Comparison of ENCODE assay signal across 3 cellular contexts in the genomic region with DNA sequence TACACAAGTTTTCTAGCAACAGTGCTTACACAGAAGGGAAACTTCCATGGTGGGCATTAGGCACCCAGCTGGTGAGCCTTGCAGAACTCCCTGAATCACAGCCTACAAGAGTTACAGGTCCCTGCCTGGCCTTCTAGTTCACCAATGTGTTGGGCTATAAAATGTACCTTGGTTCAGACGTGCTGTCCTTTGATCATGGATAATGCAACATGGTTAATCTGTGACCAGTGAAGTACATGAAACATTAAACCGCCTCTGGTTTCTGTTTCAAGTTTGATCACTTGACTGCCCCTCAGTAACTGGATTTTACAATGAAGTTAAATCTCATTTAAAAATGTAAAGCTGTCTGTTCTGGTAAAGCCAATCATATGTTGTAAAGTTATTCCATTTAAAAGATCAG.
TF ChIP-seq lines count a peak whose summit lies in the region.

No MANE protein-coding gene starts in this region.

TF ChIP-seq in SK-N-SH, 30 proteins besides CTCF, POLR2A, EP300 and RAD21 (continues in another document):
- TF ChIP-seq ELF1 (IDR thresholded peaks at IDR 0.05), result no peak
- no peak for TF ChIP-seq SMC3 (IDR thresholded peaks at IDR 0.05; ENCODE audit: low read depth, low read length)
- no peak for TF ChIP-seq GABPA (IDR thresholded peaks at IDR 0.05; ENCODE audit: low read depth)
- TF ChIP-seq, protein P1, sequence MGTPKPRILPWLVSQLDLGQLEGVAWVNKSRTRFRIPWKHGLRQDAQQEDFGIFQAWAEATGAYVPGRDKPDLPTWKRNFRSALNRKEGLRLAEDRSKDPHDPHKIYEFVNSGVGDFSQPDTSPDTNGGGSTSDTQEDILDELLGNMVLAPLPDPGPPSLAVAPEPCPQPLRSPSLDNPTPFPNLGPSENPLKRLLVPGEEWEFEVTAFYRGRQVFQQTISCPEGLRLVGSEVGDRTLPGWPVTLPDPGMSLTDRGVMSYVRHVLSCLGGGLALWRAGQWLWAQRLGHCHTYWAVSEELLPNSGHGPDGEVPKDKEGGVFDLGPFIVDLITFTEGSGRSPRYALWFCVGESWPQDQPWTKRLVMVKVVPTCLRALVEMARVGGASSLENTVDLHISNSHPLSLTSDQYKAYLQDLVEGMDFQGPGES (IDR thresholded peaks at IDR 0.05; ENCODE audit: low read depth, low read length), result no peak
- TF ChIP-seq FOXJ3 (CRISPR knock-in tag; IDR thresholded peaks at IDR 0.05), result no peak
- TF ChIP-seq, protein P2, sequence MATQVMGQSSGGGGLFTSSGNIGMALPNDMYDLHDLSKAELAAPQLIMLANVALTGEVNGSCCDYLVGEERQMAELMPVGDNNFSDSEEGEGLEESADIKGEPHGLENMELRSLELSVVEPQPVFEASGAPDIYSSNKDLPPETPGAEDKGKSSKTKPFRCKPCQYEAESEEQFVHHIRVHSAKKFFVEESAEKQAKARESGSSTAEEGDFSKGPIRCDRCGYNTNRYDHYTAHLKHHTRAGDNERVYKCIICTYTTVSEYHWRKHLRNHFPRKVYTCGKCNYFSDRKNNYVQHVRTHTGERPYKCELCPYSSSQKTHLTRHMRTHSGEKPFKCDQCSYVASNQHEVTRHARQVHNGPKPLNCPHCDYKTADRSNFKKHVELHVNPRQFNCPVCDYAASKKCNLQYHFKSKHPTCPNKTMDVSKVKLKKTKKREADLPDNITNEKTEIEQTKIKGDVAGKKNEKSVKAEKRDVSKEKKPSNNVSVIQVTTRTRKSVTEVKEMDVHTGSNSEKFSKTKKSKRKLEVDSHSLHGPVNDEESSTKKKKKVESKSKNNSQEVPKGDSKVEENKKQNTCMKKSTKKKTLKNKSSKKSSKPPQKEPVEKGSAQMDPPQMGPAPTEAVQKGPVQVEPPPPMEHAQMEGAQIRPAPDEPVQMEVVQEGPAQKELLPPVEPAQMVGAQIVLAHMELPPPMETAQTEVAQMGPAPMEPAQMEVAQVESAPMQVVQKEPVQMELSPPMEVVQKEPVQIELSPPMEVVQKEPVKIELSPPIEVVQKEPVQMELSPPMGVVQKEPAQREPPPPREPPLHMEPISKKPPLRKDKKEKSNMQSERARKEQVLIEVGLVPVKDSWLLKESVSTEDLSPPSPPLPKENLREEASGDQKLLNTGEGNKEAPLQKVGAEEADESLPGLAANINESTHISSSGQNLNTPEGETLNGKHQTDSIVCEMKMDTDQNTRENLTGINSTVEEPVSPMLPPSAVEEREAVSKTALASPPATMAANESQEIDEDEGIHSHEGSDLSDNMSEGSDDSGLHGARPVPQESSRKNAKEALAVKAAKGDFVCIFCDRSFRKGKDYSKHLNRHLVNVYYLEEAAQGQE (IDR thresholded peaks at IDR 0.05; ENCODE audit: low read depth, low read length), result no peak
- TF ChIP-seq MXI1 (IDR thresholded peaks at IDR 0.05; ENCODE audit: low read depth, low read length), result no peak
- TF ChIP-seq, protein P3, sequence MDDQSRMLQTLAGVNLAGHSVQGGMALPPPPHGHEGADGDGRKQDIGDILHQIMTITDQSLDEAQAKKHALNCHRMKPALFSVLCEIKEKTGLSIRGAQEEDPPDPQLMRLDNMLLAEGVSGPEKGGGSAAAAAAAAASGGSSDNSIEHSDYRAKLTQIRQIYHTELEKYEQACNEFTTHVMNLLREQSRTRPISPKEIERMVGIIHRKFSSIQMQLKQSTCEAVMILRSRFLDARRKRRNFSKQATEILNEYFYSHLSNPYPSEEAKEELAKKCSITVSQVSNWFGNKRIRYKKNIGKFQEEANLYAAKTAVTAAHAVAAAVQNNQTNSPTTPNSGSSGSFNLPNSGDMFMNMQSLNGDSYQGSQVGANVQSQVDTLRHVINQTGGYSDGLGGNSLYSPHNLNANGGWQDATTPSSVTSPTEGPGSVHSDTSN (IDR thresholded peaks at IDR 0.05), result no peak
- no peak for TF ChIP-seq TCF12 (IDR thresholded peaks at IDR 0.05)
- no peak for TF ChIP-seq FOSL2 (IDR thresholded peaks at IDR 0.05; ENCODE audit: borderline replicate concordance, low read depth)
- TF ChIP-seq, protein P4, sequence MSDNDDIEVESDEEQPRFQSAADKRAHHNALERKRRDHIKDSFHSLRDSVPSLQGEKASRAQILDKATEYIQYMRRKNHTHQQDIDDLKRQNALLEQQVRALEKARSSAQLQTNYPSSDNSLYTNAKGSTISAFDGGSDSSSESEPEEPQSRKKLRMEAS (IDR thresholded peaks at IDR 0.05; ENCODE audit: low read depth), result no peak

TF ChIP-seq in SK-N-SH treated with all-trans-retinoic acid at 6 μM for 48 hours, 23 proteins besides CTCF, POLR2A, EP300 and RAD21 (continues in another document):
- TF ChIP-seq ARNTL (CRISPR knock-in tag; IDR thresholded peaks at IDR 0.05; ENCODE audit: borderline replicate concordance, low read depth) (no peak), ZC3H10 (CRISPR knock-in tag; IDR thresholded peaks at IDR 0.05) (no peak), PPARA (CRISPR knock-in tag; IDR thresholded peaks at IDR 0.05; ENCODE audit: borderline replicate concordance) (no peak), ZFP30 (CRISPR knock-in tag; IDR thresholded peaks at IDR 0.05) (no peak), ZNF8 (CRISPR knock-in tag; IDR thresholded peaks at IDR 0.05) (no peak), ISL1 (CRISPR knock-in tag; IDR thresholded peaks at IDR 0.05) (no peak), ZNF70 (CRISPR knock-in tag; IDR thresholded peaks at IDR 0.05) (no peak), TOX (CRISPR knock-in tag; IDR thresholded peaks at IDR 0.05; ENCODE audit: borderline replicate concordance) (no peak), RARB (CRISPR knock-in tag; IDR thresholded peaks at IDR 0.05) (no peak), TCF4 (CRISPR knock-in tag; IDR thresholded peaks at IDR 0.05; ENCODE audit: borderline replicate concordance) (no peak), ZNF565 (CRISPR knock-in tag; conservative IDR thresholded peaks at IDR 0.05; ENCODE audit: low read depth) (no peak), CSDC2 (CRISPR knock-in tag; IDR thresholded peaks at IDR 0.05) (no peak), ESRRG (CRISPR knock-in tag; IDR thresholded peaks at IDR 0.05) (no peak), SNAI2 (CRISPR knock-in tag; IDR thresholded peaks at IDR 0.05) (no peak), BACH2 (CRISPR knock-in tag; IDR thresholded peaks at IDR 0.05; ENCODE audit: borderline replicate concordance) (no peak)
- TF ChIP-seq, protein P5, sequence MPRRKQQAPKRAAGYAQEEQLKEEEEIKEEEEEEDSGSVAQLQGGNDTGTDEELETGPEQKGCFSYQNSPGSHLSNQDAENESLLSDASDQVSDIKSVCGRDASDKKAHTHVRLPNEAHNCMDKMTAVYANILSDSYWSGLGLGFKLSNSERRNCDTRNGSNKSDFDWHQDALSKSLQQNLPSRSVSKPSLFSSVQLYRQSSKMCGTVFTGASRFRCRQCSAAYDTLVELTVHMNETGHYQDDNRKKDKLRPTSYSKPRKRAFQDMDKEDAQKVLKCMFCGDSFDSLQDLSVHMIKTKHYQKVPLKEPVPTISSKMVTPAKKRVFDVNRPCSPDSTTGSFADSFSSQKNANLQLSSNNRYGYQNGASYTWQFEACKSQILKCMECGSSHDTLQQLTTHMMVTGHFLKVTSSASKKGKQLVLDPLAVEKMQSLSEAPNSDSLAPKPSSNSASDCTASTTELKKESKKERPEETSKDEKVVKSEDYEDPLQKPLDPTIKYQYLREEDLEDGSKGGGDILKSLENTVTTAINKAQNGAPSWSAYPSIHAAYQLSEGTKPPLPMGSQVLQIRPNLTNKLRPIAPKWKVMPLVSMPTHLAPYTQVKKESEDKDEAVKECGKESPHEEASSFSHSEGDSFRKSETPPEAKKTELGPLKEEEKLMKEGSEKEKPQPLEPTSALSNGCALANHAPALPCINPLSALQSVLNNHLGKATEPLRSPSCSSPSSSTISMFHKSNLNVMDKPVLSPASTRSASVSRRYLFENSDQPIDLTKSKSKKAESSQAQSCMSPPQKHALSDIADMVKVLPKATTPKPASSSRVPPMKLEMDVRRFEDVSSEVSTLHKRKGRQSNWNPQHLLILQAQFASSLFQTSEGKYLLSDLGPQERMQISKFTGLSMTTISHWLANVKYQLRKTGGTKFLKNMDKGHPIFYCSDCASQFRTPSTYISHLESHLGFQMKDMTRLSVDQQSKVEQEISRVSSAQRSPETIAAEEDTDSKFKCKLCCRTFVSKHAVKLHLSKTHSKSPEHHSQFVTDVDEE (CRISPR knock-in tag; IDR thresholded peaks at IDR 0.05), result no peak
- TF ChIP-seq, protein P6, sequence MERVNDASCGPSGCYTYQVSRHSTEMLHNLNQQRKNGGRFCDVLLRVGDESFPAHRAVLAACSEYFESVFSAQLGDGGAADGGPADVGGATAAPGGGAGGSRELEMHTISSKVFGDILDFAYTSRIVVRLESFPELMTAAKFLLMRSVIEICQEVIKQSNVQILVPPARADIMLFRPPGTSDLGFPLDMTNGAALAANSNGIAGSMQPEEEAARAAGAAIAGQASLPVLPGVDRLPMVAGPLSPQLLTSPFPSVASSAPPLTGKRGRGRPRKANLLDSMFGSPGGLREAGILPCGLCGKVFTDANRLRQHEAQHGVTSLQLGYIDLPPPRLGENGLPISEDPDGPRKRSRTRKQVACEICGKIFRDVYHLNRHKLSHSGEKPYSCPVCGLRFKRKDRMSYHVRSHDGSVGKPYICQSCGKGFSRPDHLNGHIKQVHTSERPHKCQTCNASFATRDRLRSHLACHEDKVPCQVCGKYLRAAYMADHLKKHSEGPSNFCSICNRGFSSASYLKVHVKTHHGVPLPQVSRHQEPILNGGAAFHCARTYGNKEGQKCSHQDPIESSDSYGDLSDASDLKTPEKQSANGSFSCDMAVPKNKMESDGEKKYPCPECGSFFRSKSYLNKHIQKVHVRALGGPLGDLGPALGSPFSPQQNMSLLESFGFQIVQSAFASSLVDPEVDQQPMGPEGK (CRISPR knock-in tag; IDR thresholded peaks at IDR 0.05; ENCODE audit: borderline replicate concordance), result no peak

TF ChIP-seq in GM12878, 131 proteins besides CTCF, POLR2A, EP300 and RAD21:
- TF ChIP-seq RELA (IDR thresholded peaks at IDR 0.05; ENCODE audit: borderline replicate concordance, partially characterized antibody) (no peak), CREM (IDR thresholded peaks at IDR 0.05; ENCODE audit: low read depth) (no peak), SREBF2 (IDR thresholded peaks at IDR 0.05; ENCODE audit: low read length) (no peak), ATF7 (IDR thresholded peaks at IDR 0.05; ENCODE audit: low read depth) (no peak), MTA2 (IDR thresholded peaks at IDR 0.05; ENCODE audit: low read depth) (no peak; the same call in 1 of the 2 replicates), YBX1 (IDR thresholded peaks at IDR 0.05) (no peak), FOS (IDR thresholded peaks at IDR 0.05; ENCODE audit: borderline replicate concordance, extremely low read depth, insufficient read length) (no peak), BACH1 (IDR thresholded peaks at IDR 0.05; ENCODE audit: borderline replicate concordance) (no peak), MYB (IDR thresholded peaks at IDR 0.05; ENCODE audit: borderline replicate concordance, low read depth, low read length) (no peak), CHD1 (IDR thresholded peaks at IDR 0.05; ENCODE audit: low read depth, low read length) (no peak)
- TF ChIP-seq, protein P1 (IDR thresholded peaks at IDR 0.05), result no peak
- TF ChIP-seq, protein P7, sequence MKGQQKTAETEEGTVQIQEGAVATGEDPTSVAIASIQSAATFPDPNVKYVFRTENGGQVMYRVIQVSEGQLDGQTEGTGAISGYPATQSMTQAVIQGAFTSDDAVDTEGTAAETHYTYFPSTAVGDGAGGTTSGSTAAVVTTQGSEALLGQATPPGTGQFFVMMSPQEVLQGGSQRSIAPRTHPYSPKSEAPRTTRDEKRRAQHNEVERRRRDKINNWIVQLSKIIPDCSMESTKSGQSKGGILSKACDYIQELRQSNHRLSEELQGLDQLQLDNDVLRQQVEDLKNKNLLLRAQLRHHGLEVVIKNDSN (IDR thresholded peaks at IDR 0.05; ENCODE audit: borderline replicate concordance, extremely low read length, insufficient read depth, low read depth, low read length), result no peak
- TF ChIP-seq, protein P8, sequence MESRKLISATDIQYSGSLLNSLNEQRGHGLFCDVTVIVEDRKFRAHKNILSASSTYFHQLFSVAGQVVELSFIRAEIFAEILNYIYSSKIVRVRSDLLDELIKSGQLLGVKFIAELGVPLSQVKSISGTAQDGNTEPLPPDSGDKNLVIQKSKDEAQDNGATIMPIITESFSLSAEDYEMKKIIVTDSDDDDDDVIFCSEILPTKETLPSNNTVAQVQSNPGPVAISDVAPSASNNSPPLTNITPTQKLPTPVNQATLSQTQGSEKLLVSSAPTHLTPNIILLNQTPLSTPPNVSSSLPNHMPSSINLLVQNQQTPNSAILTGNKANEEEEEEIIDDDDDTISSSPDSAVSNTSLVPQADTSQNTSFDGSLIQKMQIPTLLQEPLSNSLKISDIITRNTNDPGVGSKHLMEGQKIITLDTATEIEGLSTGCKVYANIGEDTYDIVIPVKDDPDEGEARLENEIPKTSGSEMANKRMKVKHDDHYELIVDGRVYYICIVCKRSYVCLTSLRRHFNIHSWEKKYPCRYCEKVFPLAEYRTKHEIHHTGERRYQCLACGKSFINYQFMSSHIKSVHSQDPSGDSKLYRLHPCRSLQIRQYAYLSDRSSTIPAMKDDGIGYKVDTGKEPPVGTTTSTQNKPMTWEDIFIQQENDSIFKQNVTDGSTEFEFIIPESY (IDR thresholded peaks at IDR 0.05), result no peak
- TF ChIP-seq, protein P3 (IDR thresholded peaks at IDR 0.05; ENCODE audit: insufficient replicate concordance, low read depth, low read length), result no peak
